ENCODE assay signal across 2 cellular contexts in the genomic region with DNA sequence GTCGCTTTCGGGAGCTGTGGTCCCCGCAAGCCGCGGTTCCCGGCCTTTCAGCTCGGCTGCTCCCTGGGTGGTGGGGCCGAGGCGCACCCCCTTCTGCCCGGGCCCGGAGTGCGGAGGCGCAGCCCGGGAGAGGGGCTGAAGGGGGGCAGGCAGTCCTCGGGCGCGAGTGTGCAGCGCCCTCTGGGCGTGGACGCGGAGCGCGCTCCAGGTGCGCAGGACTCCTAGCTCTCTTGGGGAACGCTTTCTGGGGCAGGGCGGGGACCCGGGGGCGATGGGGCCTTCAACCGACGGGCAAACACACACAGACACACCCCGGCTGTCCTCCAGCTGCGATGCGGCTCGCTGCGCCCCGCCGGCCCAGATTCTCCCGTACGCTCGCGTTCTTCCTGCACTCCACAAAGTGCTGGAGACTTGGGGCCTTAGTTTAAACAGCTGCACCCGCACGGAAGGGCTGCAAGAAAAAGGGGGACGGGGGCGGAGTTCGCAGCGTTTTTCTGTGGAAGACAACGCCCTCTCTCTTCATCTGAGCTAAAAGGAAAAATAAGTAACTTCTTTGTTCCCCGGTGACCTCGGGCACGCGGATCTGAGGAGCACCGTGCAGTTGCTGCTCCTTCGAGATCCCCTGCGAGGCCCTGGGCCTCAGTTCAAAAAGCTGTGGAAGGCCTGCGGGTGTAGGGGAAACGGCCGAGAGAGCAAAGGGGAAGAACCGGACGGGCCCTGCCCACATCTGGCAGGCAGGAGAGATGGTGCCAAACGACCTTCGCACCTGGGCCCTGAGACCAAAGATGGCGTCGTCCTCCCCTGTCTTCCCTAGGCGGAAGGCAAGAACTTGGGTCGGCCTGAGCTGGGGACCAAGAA.
A peak's percentile ranks its signal among the peaks of the same experiment; 100 is the strongest.
TF ChIP-seq lines count a peak whose summit lies in the region.

No MANE protein-coding gene starts in this region.

TF ChIP-seq in A549, 52 proteins besides CTCF, POLR2A, EP300 and RAD21 (continued from another document):
- no peak for TF ChIP-seq PHF8 (IDR thresholded peaks at IDR 0.05; ENCODE audit: borderline replicate concordance, low read depth)
- TF ChIP-seq, protein P1, sequence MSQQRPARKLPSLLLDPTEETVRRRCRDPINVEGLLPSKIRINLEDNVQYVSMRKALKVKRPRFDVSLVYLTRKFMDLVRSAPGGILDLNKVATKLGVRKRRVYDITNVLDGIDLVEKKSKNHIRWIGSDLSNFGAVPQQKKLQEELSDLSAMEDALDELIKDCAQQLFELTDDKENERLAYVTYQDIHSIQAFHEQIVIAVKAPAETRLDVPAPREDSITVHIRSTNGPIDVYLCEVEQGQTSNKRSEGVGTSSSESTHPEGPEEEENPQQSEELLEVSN (IDR thresholded peaks at IDR 0.05; ENCODE audit: borderline replicate concordance, low read depth), result peak; percentile 43; the same call in 1 of the 2 replicates
- no peak for TF ChIP-seq ZFP36 (IDR thresholded peaks at IDR 0.05; ENCODE audit: borderline replicate concordance, partially characterized antibody)
- TF ChIP-seq SMC3 (IDR thresholded peaks at IDR 0.05), result peak; percentile 96
- peak in 1 of 2 experiments; percentile 53; a peak in 2 of 5 replicates for TF ChIP-seq JUN (IDR thresholded peaks at IDR 0.05)
- TF ChIP-seq HDAC2 (IDR thresholded peaks at IDR 0.05), result peak; percentile 55; the same call in 1 of the 2 replicates
- TF ChIP-seq, protein P2, sequence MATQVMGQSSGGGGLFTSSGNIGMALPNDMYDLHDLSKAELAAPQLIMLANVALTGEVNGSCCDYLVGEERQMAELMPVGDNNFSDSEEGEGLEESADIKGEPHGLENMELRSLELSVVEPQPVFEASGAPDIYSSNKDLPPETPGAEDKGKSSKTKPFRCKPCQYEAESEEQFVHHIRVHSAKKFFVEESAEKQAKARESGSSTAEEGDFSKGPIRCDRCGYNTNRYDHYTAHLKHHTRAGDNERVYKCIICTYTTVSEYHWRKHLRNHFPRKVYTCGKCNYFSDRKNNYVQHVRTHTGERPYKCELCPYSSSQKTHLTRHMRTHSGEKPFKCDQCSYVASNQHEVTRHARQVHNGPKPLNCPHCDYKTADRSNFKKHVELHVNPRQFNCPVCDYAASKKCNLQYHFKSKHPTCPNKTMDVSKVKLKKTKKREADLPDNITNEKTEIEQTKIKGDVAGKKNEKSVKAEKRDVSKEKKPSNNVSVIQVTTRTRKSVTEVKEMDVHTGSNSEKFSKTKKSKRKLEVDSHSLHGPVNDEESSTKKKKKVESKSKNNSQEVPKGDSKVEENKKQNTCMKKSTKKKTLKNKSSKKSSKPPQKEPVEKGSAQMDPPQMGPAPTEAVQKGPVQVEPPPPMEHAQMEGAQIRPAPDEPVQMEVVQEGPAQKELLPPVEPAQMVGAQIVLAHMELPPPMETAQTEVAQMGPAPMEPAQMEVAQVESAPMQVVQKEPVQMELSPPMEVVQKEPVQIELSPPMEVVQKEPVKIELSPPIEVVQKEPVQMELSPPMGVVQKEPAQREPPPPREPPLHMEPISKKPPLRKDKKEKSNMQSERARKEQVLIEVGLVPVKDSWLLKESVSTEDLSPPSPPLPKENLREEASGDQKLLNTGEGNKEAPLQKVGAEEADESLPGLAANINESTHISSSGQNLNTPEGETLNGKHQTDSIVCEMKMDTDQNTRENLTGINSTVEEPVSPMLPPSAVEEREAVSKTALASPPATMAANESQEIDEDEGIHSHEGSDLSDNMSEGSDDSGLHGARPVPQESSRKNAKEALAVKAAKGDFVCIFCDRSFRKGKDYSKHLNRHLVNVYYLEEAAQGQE (IDR thresholded peaks at IDR 0.05), result no peak
- TF ChIP-seq NFE2L2 (conservative IDR thresholded peaks at IDR 0.05; ENCODE audit: low read length), result no peak
- no peak for TF ChIP-seq EHF (CRISPR knock-in tag; IDR thresholded peaks at IDR 0.05)
- TF ChIP-seq CEBPB (IDR thresholded peaks at IDR 0.05), result no peak
- TF ChIP-seq RNF2 (IDR thresholded peaks at IDR 0.05; ENCODE audit: borderline replicate concordance, low read depth), result no peak
- TF ChIP-seq ZNF302 (CRISPR knock-in tag; IDR thresholded peaks at IDR 0.05), result no peak
- no peak for TF ChIP-seq FOSL2 (IDR thresholded peaks at IDR 0.05)
- TF ChIP-seq FOSL2 (CRISPR knock-in tag; IDR thresholded peaks at IDR 0.05), result no peak
- no peak for TF ChIP-seq KDM5A (IDR thresholded peaks at IDR 0.05)

TF ChIP-seq in WTC11, 78 proteins besides CTCF, POLR2A, EP300 and RAD21 (continued from another document and continues in another):
- TF ChIP-seq, protein P3, sequence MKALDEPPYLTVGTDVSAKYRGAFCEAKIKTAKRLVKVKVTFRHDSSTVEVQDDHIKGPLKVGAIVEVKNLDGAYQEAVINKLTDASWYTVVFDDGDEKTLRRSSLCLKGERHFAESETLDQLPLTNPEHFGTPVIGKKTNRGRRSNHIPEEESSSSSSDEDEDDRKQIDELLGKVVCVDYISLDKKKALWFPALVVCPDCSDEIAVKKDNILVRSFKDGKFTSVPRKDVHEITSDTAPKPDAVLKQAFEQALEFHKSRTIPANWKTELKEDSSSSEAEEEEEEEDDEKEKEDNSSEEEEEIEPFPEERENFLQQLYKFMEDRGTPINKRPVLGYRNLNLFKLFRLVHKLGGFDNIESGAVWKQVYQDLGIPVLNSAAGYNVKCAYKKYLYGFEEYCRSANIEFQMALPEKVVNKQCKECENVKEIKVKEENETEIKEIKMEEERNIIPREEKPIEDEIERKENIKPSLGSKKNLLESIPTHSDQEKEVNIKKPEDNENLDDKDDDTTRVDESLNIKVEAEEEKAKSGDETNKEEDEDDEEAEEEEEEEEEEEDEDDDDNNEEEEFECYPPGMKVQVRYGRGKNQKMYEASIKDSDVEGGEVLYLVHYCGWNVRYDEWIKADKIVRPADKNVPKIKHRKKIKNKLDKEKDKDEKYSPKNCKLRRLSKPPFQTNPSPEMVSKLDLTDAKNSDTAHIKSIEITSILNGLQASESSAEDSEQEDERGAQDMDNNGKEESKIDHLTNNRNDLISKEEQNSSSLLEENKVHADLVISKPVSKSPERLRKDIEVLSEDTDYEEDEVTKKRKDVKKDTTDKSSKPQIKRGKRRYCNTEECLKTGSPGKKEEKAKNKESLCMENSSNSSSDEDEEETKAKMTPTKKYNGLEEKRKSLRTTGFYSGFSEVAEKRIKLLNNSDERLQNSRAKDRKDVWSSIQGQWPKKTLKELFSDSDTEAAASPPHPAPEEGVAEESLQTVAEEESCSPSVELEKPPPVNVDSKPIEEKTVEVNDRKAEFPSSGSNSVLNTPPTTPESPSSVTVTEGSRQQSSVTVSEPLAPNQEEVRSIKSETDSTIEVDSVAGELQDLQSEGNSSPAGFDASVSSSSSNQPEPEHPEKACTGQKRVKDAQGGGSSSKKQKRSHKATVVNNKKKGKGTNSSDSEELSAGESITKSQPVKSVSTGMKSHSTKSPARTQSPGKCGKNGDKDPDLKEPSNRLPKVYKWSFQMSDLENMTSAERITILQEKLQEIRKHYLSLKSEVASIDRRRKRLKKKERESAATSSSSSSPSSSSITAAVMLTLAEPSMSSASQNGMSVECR (CRISPR knock-in tag; IDR thresholded peaks at IDR 0.05; ENCODE audit: borderline replicate concordance), result peak; percentile 73
- TF ChIP-seq GABPB1 (CRISPR knock-in tag; IDR thresholded peaks at IDR 0.05) (peak; percentile 57; the same call in 1 of the 2 replicates), E2F1 (CRISPR knock-in tag; IDR thresholded peaks at IDR 0.05) (0 out of 2 replicates have a peak, but pooled peaks have one; percentile 58), ZNF512 (CRISPR knock-in tag; IDR thresholded peaks at IDR 0.05; ENCODE audit: borderline replicate concordance) (0 out of 2 replicates have a peak, but pooled peaks have one; percentile 41), ATF2 (CRISPR knock-in tag; IDR thresholded peaks at IDR 0.05; ENCODE audit: borderline replicate concordance, low read depth) (no peak), ETV6 (CRISPR knock-in tag; IDR thresholded peaks at IDR 0.05) (peak; percentile 3; the same call in 1 of the 2 replicates), SP1 (CRISPR knock-in tag; conservative IDR thresholded peaks at IDR 0.05) (peak; percentile 63), GTF2I (CRISPR knock-in tag; conservative IDR thresholded peaks at IDR 0.05) (no peak), CREB1 (CRISPR knock-in tag; IDR thresholded peaks at IDR 0.05) (0 out of 2 replicates have a peak, but pooled peaks have one; percentile 30), RELA (CRISPR knock-in tag; IDR thresholded peaks at IDR 0.05; ENCODE audit: borderline replicate concordance) (no peak), CREM (CRISPR knock-in tag; IDR thresholded peaks at IDR 0.05) (0 out of 2 replicates have a peak, but pooled peaks have one; percentile 62), NFATC4 (CRISPR knock-in tag; IDR thresholded peaks at IDR 0.05) (no peak), ZNF423 (CRISPR knock-in tag; IDR thresholded peaks at IDR 0.05) (0 out of 2 replicates have a peak, but pooled peaks have one; percentile 55), GRHL2 (CRISPR knock-in tag; IDR thresholded peaks at IDR 0.05; ENCODE audit: insufficient replicate concordance, severe bottlenecking) (no peak), KAT7 (CRISPR knock-in tag; IDR thresholded peaks at IDR 0.05; ENCODE audit: borderline replicate concordance) (0 out of 2 replicates have a peak, but pooled peaks have one; percentile 43), MXD4 (CRISPR knock-in tag; IDR thresholded peaks at IDR 0.05; ENCODE audit: borderline replicate concordance) (no peak), EMX1 (CRISPR knock-in tag; IDR thresholded peaks at IDR 0.05) (no peak), SMAD3 (CRISPR knock-in tag; IDR thresholded peaks at IDR 0.05; ENCODE audit: borderline replicate concordance) (no peak; the same call in 1 of the 2 replicates), FOXP1 (CRISPR knock-in tag; IDR thresholded peaks at IDR 0.05; ENCODE audit: borderline replicate concordance) (peak; percentile 45; the same call in 1 of the 2 replicates)
- TF ChIP-seq, protein P4, sequence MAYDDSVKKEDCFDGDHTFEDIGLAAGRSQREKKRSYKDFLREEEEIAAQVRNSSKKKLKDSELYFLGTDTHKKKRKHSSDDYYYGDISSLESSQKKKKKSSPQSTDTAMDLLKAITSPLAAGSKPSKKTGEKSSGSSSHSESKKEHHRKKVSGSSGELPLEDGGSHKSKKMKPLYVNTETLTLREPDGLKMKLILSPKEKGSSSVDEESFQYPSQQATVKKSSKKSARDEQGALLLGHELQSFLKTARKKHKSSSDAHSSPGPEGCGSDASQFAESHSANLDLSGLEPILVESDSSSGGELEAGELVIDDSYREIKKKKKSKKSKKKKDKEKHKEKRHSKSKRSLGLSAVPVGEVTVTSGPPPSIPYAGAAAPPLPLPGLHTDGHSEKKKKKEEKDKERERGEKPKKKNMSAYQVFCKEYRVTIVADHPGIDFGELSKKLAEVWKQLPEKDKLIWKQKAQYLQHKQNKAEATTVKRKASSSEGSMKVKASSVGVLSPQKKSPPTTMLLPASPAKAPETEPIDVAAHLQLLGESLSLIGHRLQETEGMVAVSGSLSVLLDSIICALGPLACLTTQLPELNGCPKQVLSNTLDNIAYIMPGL (CRISPR knock-in tag; IDR thresholded peaks at IDR 0.05), result peak; percentile 98
- TF ChIP-seq, protein P5, sequence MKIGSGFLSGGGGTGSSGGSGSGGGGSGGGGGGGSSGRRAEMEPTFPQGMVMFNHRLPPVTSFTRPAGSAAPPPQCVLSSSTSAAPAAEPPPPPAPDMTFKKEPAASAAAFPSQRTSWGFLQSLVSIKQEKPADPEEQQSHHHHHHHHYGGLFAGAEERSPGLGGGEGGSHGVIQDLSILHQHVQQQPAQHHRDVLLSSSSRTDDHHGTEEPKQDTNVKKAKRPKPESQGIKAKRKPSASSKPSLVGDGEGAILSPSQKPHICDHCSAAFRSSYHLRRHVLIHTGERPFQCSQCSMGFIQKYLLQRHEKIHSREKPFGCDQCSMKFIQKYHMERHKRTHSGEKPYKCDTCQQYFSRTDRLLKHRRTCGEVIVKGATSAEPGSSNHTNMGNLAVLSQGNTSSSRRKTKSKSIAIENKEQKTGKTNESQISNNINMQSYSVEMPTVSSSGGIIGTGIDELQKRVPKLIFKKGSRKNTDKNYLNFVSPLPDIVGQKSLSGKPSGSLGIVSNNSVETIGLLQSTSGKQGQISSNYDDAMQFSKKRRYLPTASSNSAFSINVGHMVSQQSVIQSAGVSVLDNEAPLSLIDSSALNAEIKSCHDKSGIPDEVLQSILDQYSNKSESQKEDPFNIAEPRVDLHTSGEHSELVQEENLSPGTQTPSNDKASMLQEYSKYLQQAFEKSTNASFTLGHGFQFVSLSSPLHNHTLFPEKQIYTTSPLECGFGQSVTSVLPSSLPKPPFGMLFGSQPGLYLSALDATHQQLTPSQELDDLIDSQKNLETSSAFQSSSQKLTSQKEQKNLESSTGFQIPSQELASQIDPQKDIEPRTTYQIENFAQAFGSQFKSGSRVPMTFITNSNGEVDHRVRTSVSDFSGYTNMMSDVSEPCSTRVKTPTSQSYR (CRISPR knock-in tag; IDR thresholded peaks at IDR 0.05), result no peak
- TF ChIP-seq, protein P6, sequence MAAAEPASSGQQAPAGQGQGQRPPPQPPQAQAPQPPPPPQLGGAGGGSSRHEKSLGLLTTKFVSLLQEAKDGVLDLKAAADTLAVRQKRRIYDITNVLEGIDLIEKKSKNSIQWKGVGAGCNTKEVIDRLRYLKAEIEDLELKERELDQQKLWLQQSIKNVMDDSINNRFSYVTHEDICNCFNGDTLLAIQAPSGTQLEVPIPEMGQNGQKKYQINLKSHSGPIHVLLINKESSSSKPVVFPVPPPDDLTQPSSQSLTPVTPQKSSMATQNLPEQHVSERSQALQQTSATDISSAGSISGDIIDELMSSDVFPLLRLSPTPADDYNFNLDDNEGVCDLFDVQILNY (CRISPR knock-in tag; IDR thresholded peaks at IDR 0.05), result peak; percentile 29
